In genomic region chr4:3389186-3389878, GRCh38 we compare ENCODE assay signal across 11 cellular contexts. TPM values are rescaled to one million over a fixed set of nuclear protein-coding genes. Genes with fewer than 3 reads are reported as not detected.
DNase-seq lines count a peak whose midpoint lies in the region; ATAC-seq and TF ChIP-seq lines count a peak whose summit lies in the region.
"Had no signal": no experiment of that assay in that cellular context is flagged by ENCODE, and none has a peak within 500 bp of the region (broad histone marks: within the 10 kb centered on the region; RNA-seq: fewer than 3 reads in every experiment).

No MANE protein-coding gene starts in this region.

- H3K4me1 ChIP-seq in ascending aorta (peaks cover 4 to 17% of the 10 kb centered on the region in 2 donors), smooth muscle cell (ENCODE audit: low read depth) (peaks cover 54% of the 10 kb centered on the region)

- H3K27ac ChIP-seq in ascending aorta = peak overlapping the region; percentile 86 to 89
- H3K27ac ChIP-seq in smooth muscle cell (ENCODE audit: low read depth) = peak overlapping the region; percentile 93

- 76% methylated on average over 24 of the region's 24 CpGs for WGBS in smooth muscle cell (ENCODE audit: low lambda C conversion rate)

- peak overlapping the region; percentile 3 to 85 (median 50) for H3K4me3 Mint-ChIP-seq in immature natural killer cell
- H3K4me3 Mint-ChIP-seq: T-helper 1 cell treated with Interleukin-12 subunit alpha and Interleukin-12 subunit beta and Interleukin-4 antibody, amounts not matched to agents 30 μg/mL and 1 μg/mL, for 36 hours had no signal

- peak overlapping the region; percentile 44 for H2AFZ ChIP-seq in smooth muscle cell (ENCODE audit: low read depth)

- H3K9ac ChIP-seq in smooth muscle cell (ENCODE audit: low read depth) = peak overlapping the region; percentile 81

- H3K9me3 ChIP-seq in ascending aorta = no peaks in the 10 kb centered on the region
- H3K9me3 ChIP-seq in smooth muscle cell (replicated peaks; ENCODE audit: low read depth) = no peaks in the 10 kb centered on the region

- ATAC-seq in HG03432 (IDR thresholded peaks at IDR 0.05; ENCODE audit: unreplicated experiment) (no peak), HG03439 (IDR thresholded peaks at IDR 0.05; ENCODE audit: unreplicated experiment) (no peak), GM18502 (IDR thresholded peaks at IDR 0.05; ENCODE audit: poor library complexity, unreplicated experiment) (no peak)
- ATAC-seq: HCT116, left lobe of liver had no signal

- no peaks in the 10 kb centered on the region for H3K9me3 Mint-ChIP-seq in immature natural killer cell
- H3K9me3 Mint-ChIP-seq: T-helper 1 cell treated with Interleukin-12 subunit alpha and Interleukin-12 subunit beta and Interleukin-4 antibody, amounts not matched to agents 30 μg/mL and 1 μg/mL, for 36 hours had no signal

- H4K20me1 ChIP-seq in smooth muscle cell (ENCODE audit: low read depth) = peaks cover 36% of the 10 kb centered on the region

- DNase-seq in HFF-Myc (ENCODE audit: extremely low read depth, low read depth) = no peak
- no peak for DNase-seq in ascending aorta (ENCODE audit: low spot score in 2 of 2)
- DNase-seq in immature natural killer cell = no peak
- DNase-seq in smooth muscle cell (lab: John Stamatoyannopoulos, UW; ENCODE audit: unreplicated experiment) = no peak
- DNase-seq in SK-N-DZ (ENCODE audit: low spot score) = no peak

- peaks cover 6% of the 10 kb centered on the region for H3K79me2 ChIP-seq in smooth muscle cell (ENCODE audit: low read depth)

- peak overlapping the region; percentile 87 for H3K4me2 ChIP-seq in smooth muscle cell

- no peaks in the 10 kb centered on the region for H3K36me3 Mint-ChIP-seq in immature natural killer cell

- peak overlapping the region in 4 of 6 donors; percentile 7 to 75 (median 40) for H3K27ac Mint-ChIP-seq in immature natural killer cell
- H3K27ac Mint-ChIP-seq: T-helper 1 cell treated with Interleukin-12 subunit alpha and Interleukin-12 subunit beta and Interleukin-4 antibody, amounts not matched to agents 30 μg/mL and 1 μg/mL, for 36 hours had no signal

- TF ChIP-seq CTCF in HFF-Myc (IDR thresholded peaks at IDR 0.05; ENCODE audit: low read depth, low read length, missing control alignments) (no peak), ascending aorta (IDR thresholded peaks at IDR 0.05) (no peak), smooth muscle cell (IDR thresholded peaks at IDR 0.05; ENCODE audit: borderline replicate concordance, insufficient read depth, poor library complexity, severe bottlenecking) (no peak)

- peaks cover 19 to 23% of the 10 kb centered on the region in 2 donors for H3K4me1 Mint-ChIP-seq in immature natural killer cell

- H3K27me3 Mint-ChIP-seq in immature natural killer cell (ENCODE audit: low read depth in 3 of 3) = peaks cover 3 to 7% (median 6%) of the 10 kb centered on the region in 3 donors

- H3K4me3 ChIP-seq in HFF-Myc (replicated peaks; ENCODE audit: low read depth, low read length) (peak overlapping the region; percentile 23; the same call in 1 of the 2 replicates), ascending aorta (peak overlapping the region; percentile 41 to 61), smooth muscle cell (peak overlapping the region; percentile 37)

- intact Hi-C loops in ascending aorta (cut with DNase I) = no loop called here

- H3K27me3 ChIP-seq in ascending aorta (no peaks in the 10 kb centered on the region), smooth muscle cell (ENCODE audit: low read depth) (no peaks in the 10 kb centered on the region)

- H3K36me3 ChIP-seq in ascending aorta (no peaks in the 10 kb centered on the region), smooth muscle cell (ENCODE audit: low read depth) (no peaks in the 10 kb centered on the region)

- no peaks in the 10 kb centered on the region for H3F3A ChIP-seq in smooth muscle cell (ENCODE audit: low read depth)

RNA-seq across cellular contexts. Expression of gene HGFAC, which starts 52.4 kb away (rescaled TPM):
- total RNA-seq in ascending aorta (2.2 TPM), smooth muscle cell (0.27 and 0.58 TPM in 2 replicates)
- polyA plus RNA-seq in immature natural killer cell (not detected), smooth muscle cell (not detected in 2 replicates)
- 0.10 TPM in 1 of 2 replicates, not detected in the other for polyA plus RNA-seq in SK-N-DZ (2014; cell fraction: cytosol; rRNA removed)
- polyA plus RNA-seq in SK-N-DZ (2014; cell fraction: nucleus; rRNA removed) = 1.2 and 3.6 TPM in 2 replicates
